Comparison of ENCODE assay signal across 28 cellular contexts in the genomic region with DNA sequence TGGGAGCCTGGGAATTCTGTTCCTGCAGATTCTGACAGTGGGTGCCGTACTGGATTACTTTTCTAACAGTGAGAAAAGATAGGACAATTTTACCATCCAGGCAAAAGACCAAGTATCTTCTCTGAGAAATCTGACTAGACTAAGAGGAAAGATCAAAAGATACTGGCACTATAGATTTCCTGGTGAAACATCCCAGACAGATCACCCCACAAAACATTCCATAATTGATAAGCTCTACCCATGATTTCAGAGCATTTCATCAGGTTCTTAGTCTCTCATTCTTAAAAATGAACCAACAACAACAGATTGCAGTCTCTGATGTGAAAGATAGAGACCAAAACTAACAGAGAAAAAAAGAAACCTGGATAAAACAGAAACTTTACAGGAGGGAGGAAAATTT.
"Had no signal": no experiment of that assay in that cellular context is flagged by ENCODE, and none has a peak within 500 bp of the region (broad histone marks: within the 10 kb centered on the region; RNA-seq: fewer than 3 reads in every experiment).

No MANE protein-coding gene starts in this region.

- H3K4me1 ChIP-seq: foreskin keratinocyte had no signal

- H3K27me3 Mint-ChIP-seq: activated B cell treated with CpG ODN at 0.5 μM for 24 hours; activated T-helper 17 cell treated with anti-CD3 and anti-CD28 coated beads, Interleukin-2, amount 50 U/mL, for 72 hours had no signal

- H3K27ac Mint-ChIP-seq: activated B cell treated with CpG ODN at 0.5 μM for 24 hours; activated naive CD4-positive, alpha-beta T cell treated with anti-CD3 and anti-CD28 coated beads, Interleukin-2, amount 50 U/mL, for 72 hours; activated T-helper 17 cell treated with anti-CD3 and anti-CD28 coated beads, Interleukin-2, amount 50 U/mL, for 72 hours; brain; natural killer cell; neural progenitor cell; T-helper 2 cell treated with Interferon-gamma antibody and Interleukin-4, amounts not matched to agents 5 μg/mL and 100 μg/mL, for 36 hours had no signal

- H3K9me3 ChIP-seq: ascending aorta, heart left ventricle, testis, transverse colon had no signal

- H3K4me3 ChIP-seq: ascending aorta, cardiac muscle cell, coronary artery, dorsolateral prefrontal cortex, heart left ventricle, neural progenitor cell, testis, transverse colon had no signal

- H3K4me2 ChIP-seq: neural progenitor cell had no signal

- DNase-seq: activated B cell treated with CpG ODN at 0.5 μM for 24 hours; activated CD4-positive, alpha-beta T cell treated with anti-CD3 and anti-CD28 coated beads, Interleukin-2, amount 50 U/mL, for 4 hours; activated CD8-positive, alpha-beta memory T cell treated with anti-CD3 and anti-CD28 coated beads, Interleukin-2, amount 50 U/mL, for 4 hours; activated gamma-delta T cell treated with Interleukin-2 at 50 U/mL for 16 hours; activated T-cell treated with anti-CD3 and anti-CD28 coated beads, Interleukin-2, amount 50 U/mL, for 1 hour; cerebellar nuclear complex; dorsolateral prefrontal cortex; effector memory CD4-positive, alpha-beta T cell; foreskin keratinocyte; heart left ventricle; mesendoderm; natural killer cell; occipital lobe; posterior cingulate gyrus; right cardiac atrium; stimulated activated CD4-positive, alpha-beta T cell treated with anti-CD3 and anti-CD28 coated beads, Interleukin-2, amount 100 ng/mL, for 48 hours; stimulated activated naive CD8-positive, alpha-beta T cell treated with anti-CD3 and anti-CD28 coated beads, Interleukin-15, Interleukin-2, amounts not matched to agents 100 U/mL and 50 U/mL, for 24 hours; T-helper 1 cell; testis; transverse colon had no signal

- H3K4me3 Mint-ChIP-seq: activated B cell treated with CpG ODN at 0.5 μM for 24 hours; activated T-helper 17 cell treated with anti-CD3 and anti-CD28 coated beads, Interleukin-2, amount 50 U/mL, for 72 hours; brain; natural killer cell; neural progenitor cell; T-helper 2 cell treated with Interferon-gamma antibody and Interleukin-4, amounts not matched to agents 5 μg/mL and 100 μg/mL, for 36 hours had no signal

- H3K27ac ChIP-seq: ascending aorta, cardiac muscle cell, coronary artery, dorsolateral prefrontal cortex, foreskin keratinocyte, heart left ventricle, neural progenitor cell, testis, transverse colon had no signal

- H3K36me3 Mint-ChIP-seq: brain, natural killer cell, neural progenitor cell had no signal

- H3K9me3 Mint-ChIP-seq: activated B cell treated with CpG ODN at 0.5 μM for 24 hours; activated T-helper 17 cell treated with anti-CD3 and anti-CD28 coated beads, Interleukin-2, amount 50 U/mL, for 72 hours; natural killer cell; T-helper 2 cell treated with Interferon-gamma antibody and Interleukin-4, amounts not matched to agents 5 μg/mL and 100 μg/mL, for 36 hours had no signal

- H3K27me3 ChIP-seq: ascending aorta, cardiac muscle cell, foreskin keratinocyte, neural progenitor cell, testis, transverse colon had no signal

- H3K36me3 ChIP-seq: ascending aorta, cardiac muscle cell, heart left ventricle, neural progenitor cell, transverse colon had no signal

- H2AFZ ChIP-seq: neural progenitor cell had no signal
